Comparison of ENCODE assay signal across 1 cellular context in genomic region chr11:66335531-66336233, GRCh38.
TF ChIP-seq lines count a peak whose summit lies in the region.

No MANE protein-coding gene starts in this region.

TF ChIP-seq in WTC11, 78 proteins besides CTCF, POLR2A, EP300 and RAD21 (continued from another document and continues in another):
- TF ChIP-seq USF1 (CRISPR knock-in tag; IDR thresholded peaks at IDR 0.05) (no peak), GABPB1 (CRISPR knock-in tag; IDR thresholded peaks at IDR 0.05) (no peak), CREB1 (CRISPR knock-in tag; IDR thresholded peaks at IDR 0.05) (no peak), ZNF317 (CRISPR knock-in tag; IDR thresholded peaks at IDR 0.05; ENCODE audit: borderline replicate concordance, low read depth) (no peak), E2F5 (CRISPR knock-in tag; IDR thresholded peaks at IDR 0.05) (peak; percentile 49; the same call in 1 of the 2 replicates), FOXP4 (CRISPR knock-in tag; IDR thresholded peaks at IDR 0.05) (no peak), ELF4 (CRISPR knock-in tag; IDR thresholded peaks at IDR 0.05; ENCODE audit: low read depth) (no peak), ZNF263 (CRISPR knock-in tag; IDR thresholded peaks at IDR 0.05; ENCODE audit: low read depth) (no peak), ATF2 (CRISPR knock-in tag; IDR thresholded peaks at IDR 0.05; ENCODE audit: borderline replicate concordance, low read depth) (no peak), FOXP1 (CRISPR knock-in tag; IDR thresholded peaks at IDR 0.05; ENCODE audit: borderline replicate concordance) (no peak), SP1 (CRISPR knock-in tag; conservative IDR thresholded peaks at IDR 0.05) (no peak), ZNF121 (CRISPR knock-in tag; IDR thresholded peaks at IDR 0.05) (no peak), SMAD3 (CRISPR knock-in tag; IDR thresholded peaks at IDR 0.05; ENCODE audit: borderline replicate concordance) (no peak), HMGXB4 (CRISPR knock-in tag; IDR thresholded peaks at IDR 0.05) (no peak), OVOL2 (CRISPR knock-in tag; IDR thresholded peaks at IDR 0.05; ENCODE audit: borderline replicate concordance) (no peak), USF2 (CRISPR knock-in tag; IDR thresholded peaks at IDR 0.05) (no peak), IRF1 (CRISPR knock-in tag; IDR thresholded peaks at IDR 0.05) (0 out of 2 replicates have a peak, but pooled peaks have one; percentile 29), ZNF396 (CRISPR knock-in tag; IDR thresholded peaks at IDR 0.05; ENCODE audit: borderline replicate concordance) (no peak), CDX4 (CRISPR knock-in tag; IDR thresholded peaks at IDR 0.05; ENCODE audit: borderline replicate concordance) (no peak), TEAD1 (CRISPR knock-in tag; IDR thresholded peaks at IDR 0.05) (no peak), ZNF281 (CRISPR knock-in tag; IDR thresholded peaks at IDR 0.05) (no peak), ARID4B (CRISPR knock-in tag; IDR thresholded peaks at IDR 0.05; ENCODE audit: borderline replicate concordance) (no peak), NR1H2 (CRISPR knock-in tag; IDR thresholded peaks at IDR 0.05) (no peak), SMAD4 (CRISPR knock-in tag; IDR thresholded peaks at IDR 0.05) (no peak), PRDM15 (CRISPR knock-in tag; IDR thresholded peaks at IDR 0.05) (0 out of 2 replicates have a peak, but pooled peaks have one; percentile 33), MAX (CRISPR knock-in tag; IDR thresholded peaks at IDR 0.05) (0 out of 2 replicates have a peak, but pooled peaks have one; percentile 22), ZNF425 (CRISPR knock-in tag; conservative IDR thresholded peaks at IDR 0.05) (no peak)
